Comparison of ENCODE assay signal across 1 cellular context in the genomic region with DNA sequence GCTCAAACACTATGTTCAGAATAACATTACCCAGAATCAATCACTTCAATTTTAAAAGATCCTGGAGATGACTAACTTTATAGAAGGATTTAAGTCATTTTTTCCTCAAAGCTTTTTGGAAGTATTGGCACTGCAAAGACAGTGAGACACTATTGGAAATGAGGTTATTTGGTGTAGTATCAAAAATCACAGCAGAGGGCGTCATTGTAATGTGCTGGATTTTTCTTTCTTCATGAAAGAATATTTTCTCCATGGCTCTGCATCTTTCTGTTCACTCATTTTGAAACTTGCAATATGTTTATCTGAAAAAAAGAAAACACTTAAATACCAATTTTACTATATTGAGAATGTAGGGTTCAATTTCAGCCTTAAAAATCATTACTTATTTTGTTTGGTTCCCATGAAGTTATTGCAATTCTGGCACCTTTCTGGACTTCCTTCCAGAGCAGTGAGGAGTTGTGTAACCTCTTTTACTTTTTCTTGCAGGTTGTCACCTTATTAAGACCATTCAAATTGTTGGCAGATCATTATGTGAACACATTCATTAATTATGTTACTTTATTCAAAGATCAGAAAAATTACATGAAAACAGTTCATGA.
TF ChIP-seq lines count a peak whose summit lies in the region.

No MANE protein-coding gene starts in this region.

TF ChIP-seq in GM12878, 131 proteins besides CTCF, POLR2A, EP300 and RAD21:
- TF ChIP-seq RELB (IDR thresholded peaks at IDR 0.05; ENCODE audit: low read depth): no peak
- peak; percentile 43; the same call in 1 of the 2 replicates for TF ChIP-seq SMC3 (IDR thresholded peaks at IDR 0.05; ENCODE audit: borderline replicate concordance, low read length)
